ENCODE assay signal across 8 cellular contexts in the genomic region with DNA sequence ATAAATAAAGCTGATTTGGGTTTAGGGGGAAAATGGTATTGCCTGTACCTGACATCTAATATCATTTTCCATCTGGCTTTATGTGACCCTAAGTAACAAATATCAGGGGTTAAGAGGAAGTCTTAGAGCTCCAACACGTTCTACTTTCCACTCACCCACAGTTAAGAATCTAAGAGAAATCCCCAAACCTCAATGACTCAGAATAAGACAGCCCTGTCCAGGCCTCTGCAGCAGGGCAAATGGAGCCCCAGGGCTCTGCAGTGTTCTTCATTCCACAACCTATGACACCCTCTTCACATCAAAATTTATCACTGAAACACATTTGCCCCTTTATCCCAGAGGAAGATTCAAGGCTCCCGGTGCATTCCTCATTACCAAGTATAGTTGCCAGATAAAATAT. TPM values are rescaled to one million over a fixed set of nuclear protein-coding genes. Genes with fewer than 3 reads are reported as not detected.
DNase-seq lines count a peak whose midpoint lies in the region; ATAC-seq and TF ChIP-seq lines count a peak whose summit lies in the region.

No MANE protein-coding gene starts in this region.

- H3K9me3 Mint-ChIP-seq in neural progenitor cell, result no peaks in the 10 kb centered on the region

- H3K4me1 ChIP-seq in GM23248 (ENCODE audit: insufficient read depth), result peaks cover 40% of the 10 kb centered on the region
- peaks cover 59% of the 10 kb centered on the region for H3K4me1 ChIP-seq in Loucy (ENCODE audit: insufficient read depth, low read length, poor library complexity, severe bottlenecking)
- H3K4me1 ChIP-seq in neural progenitor cell, result peaks cover 6% of the 10 kb centered on the region

- H3K4me3 Mint-ChIP-seq in neural progenitor cell, result no peak overlapping the region

- H3K4me3 ChIP-seq in GM23248, result no peak overlapping the region
- no peak overlapping the region for H3K4me3 ChIP-seq in Loucy (ENCODE audit: low read length, poor library complexity, severe bottlenecking)
- H3K4me3 ChIP-seq in H7 (ENCODE audit: insufficient read depth, low read depth, low read length), result no peak overlapping the region
- no peak overlapping the region for H3K4me3 ChIP-seq in neural progenitor cell

- peak overlapping the region; percentile 19; the same call in 1 of the 2 replicates for H3K27ac ChIP-seq in GM23248
- H3K27ac ChIP-seq in neural progenitor cell, result no peak overlapping the region

- 13 to 22% methylated on average over 2 of the region's 2 CpGs for WGBS in GM23248 (ENCODE audit: low coverage in 1 of 2, low lambda C conversion rate in 2 of 2, missing lambda C conversion rate in 2 of 2), 2 experiments

- no peak overlapping the region for H2AFZ ChIP-seq in GM23248
- peak overlapping the region; percentile 1; the same call in 1 of the 2 replicates for H2AFZ ChIP-seq in Loucy (ENCODE audit: low read length)
- H2AFZ ChIP-seq in neural progenitor cell (replicated peaks), result no peak overlapping the region

- no peak overlapping the region for H3K9ac ChIP-seq in GM23248
- peak overlapping the region; percentile 10 for H3K9ac ChIP-seq in Loucy (ENCODE audit: low read depth, low read length, poor library complexity, severe bottlenecking)
- no peak overlapping the region for H3K9ac ChIP-seq in neural progenitor cell

- no peak overlapping the region for H3K27ac Mint-ChIP-seq in neural progenitor cell

- H3K9me3 ChIP-seq in GM23248 (ENCODE audit: low read depth) (no peaks in the 10 kb centered on the region), Loucy (ENCODE audit: insufficient read depth, low read depth, low read length) (no peaks in the 10 kb centered on the region), neural progenitor cell (ENCODE audit: low read depth) (no peaks in the 10 kb centered on the region)

- H3F3A ChIP-seq in GM23248 (ENCODE audit: insufficient read depth), result peaks cover 27% of the 10 kb centered on the region
- H3F3A ChIP-seq in Loucy (ENCODE audit: low read depth), result peaks cover 4% of the 10 kb centered on the region; the same call in 1 of the 2 replicates
- no peaks in the 10 kb centered on the region for H3F3A ChIP-seq in neural progenitor cell (ENCODE audit: low read depth)

- H3K9me2 ChIP-seq in GM23248 (ENCODE audit: insufficient read depth), result no peaks in the 10 kb centered on the region
- no peaks in the 10 kb centered on the region for H3K9me2 ChIP-seq in Loucy (replicated peaks; ENCODE audit: low read depth, low read length)

- DNase-seq in GM23248, result peak; percentile 87
- no peak for DNase-seq in left colon
- no peak for DNase-seq in H7
- DNase-seq in NCI-H748 treated with DMSO at 0.1 percent for 48 hours (lab: John Stamatoyannopoulos, UW), result no peak
- no peak for DNase-seq in neural progenitor cell (ENCODE audit: low spot score)

- TF ChIP-seq CTCF in Loucy (conservative IDR thresholded peaks at IDR 0.05; ENCODE audit: low read length) (no peak), neural progenitor cell (IDR thresholded peaks at IDR 0.05) (no peak)

- intact Hi-C loops in left colon (cut with DNase I, micrococcal nuclease), result no loop called here

- in situ Hi-C loops in GM23248 (cut with MboI), result loop anchor here (25.0 kb wide), 1 partner anchor 240 kb away; no protein-coding TSS in a partner anchor

- H3K27me3 ChIP-seq in GM23248 (replicated peaks; ENCODE audit: insufficient read depth) (no peaks in the 10 kb centered on the region), Loucy (ENCODE audit: insufficient read depth, low read length, poor library complexity, severe bottlenecking) (no peaks in the 10 kb centered on the region), H7 (ENCODE audit: control insufficient read depth, insufficient read depth, low read length) (no peaks in the 10 kb centered on the region), neural progenitor cell (no peaks in the 10 kb centered on the region)

- H3K4me2 ChIP-seq in GM23248 (ENCODE audit: unreplicated experiment) (no peak overlapping the region), Loucy (ENCODE audit: low read depth, low read length, poor library complexity, severe bottlenecking) (no peak overlapping the region), neural progenitor cell (no peak overlapping the region)

- no peaks in the 10 kb centered on the region for H3K36me3 Mint-ChIP-seq in neural progenitor cell

- no peaks in the 10 kb centered on the region for H3K36me3 ChIP-seq in GM23248 (ENCODE audit: low read depth)
- H3K36me3 ChIP-seq in Loucy (ENCODE audit: insufficient read depth, low read length), result no peaks in the 10 kb centered on the region
- H3K36me3 ChIP-seq in H7 (replicated peaks; ENCODE audit: control insufficient read depth, insufficient read depth, low read length), result no peaks in the 10 kb centered on the region
- no peaks in the 10 kb centered on the region for H3K36me3 ChIP-seq in neural progenitor cell

- H4K20me1 ChIP-seq in GM23248 (ENCODE audit: insufficient read depth) (no peaks in the 10 kb centered on the region), Loucy (ENCODE audit: insufficient read depth, low read length, poor library complexity, severe bottlenecking) (no peaks in the 10 kb centered on the region), neural progenitor cell (ENCODE audit: low read depth) (no peaks in the 10 kb centered on the region)

- no peaks in the 10 kb centered on the region for H3K4me1 Mint-ChIP-seq in neural progenitor cell

- no peaks in the 10 kb centered on the region for H3K27me3 Mint-ChIP-seq in neural progenitor cell (ENCODE audit: insufficient read depth, low read depth)

- ATAC-seq in GM18499 (IDR thresholded peaks at IDR 0.05; ENCODE audit: insufficient read depth, unreplicated experiment), result peak; percentile 100
- ATAC-seq in esophagus mucosa, result peak; percentile 66
- ATAC-seq in left colon, result no peak

- H3K79me2 ChIP-seq in GM23248 (ENCODE audit: insufficient read depth), result no peaks in the 10 kb centered on the region
- peaks cover 3% of the 10 kb centered on the region; the same call in 1 of the 2 replicates for H3K79me2 ChIP-seq in Loucy (ENCODE audit: insufficient read depth, low read length)
- no peaks in the 10 kb centered on the region for H3K79me2 ChIP-seq in neural progenitor cell (ENCODE audit: low read depth)

RNA-seq across cellular contexts. Expression of a gene that starts 20.3 kb away (rescaled TPM):
- total RNA-seq in GM23248 (2014; rRNA removed; shearing (Covaris generic)), result 48.6 and 50.5 TPM in 2 replicates
- 39.2 and 46.5 TPM in 2 replicates for polyA plus RNA-seq in GM23248 (2016; fragmentation: Nextera tagmentation; extraction: Ambion mirVana)
- total RNA-seq in esophagus mucosa, result 2.9 TPM
- total RNA-seq in left colon, result 10 to 100 TPM; 26.3 to 29.3 TPM
- 1.5 and 2.9 TPM in 2 replicates for total RNA-seq in H7 (2014; rRNA removed; shearing (Covaris generic))
- total RNA-seq in neural progenitor cell (ENCODE audit: low replicate concordance), result 8.7 and 11.7 TPM in 2 replicates
